7 cellular contexts compared by ENCODE assay signal in genomic region chr3:52121459-52121795, GRCh38. TPM values are rescaled to one million over a fixed set of nuclear protein-coding genes. Genes with fewer than 3 reads are reported as not detected.
DNase-seq lines count a peak whose midpoint lies in the region; ATAC-seq and TF ChIP-seq lines count a peak whose summit lies in the region.

No MANE protein-coding gene starts in this region.

- peak overlapping the region in 3 of 4 donors; percentile 24 to 74 (median 60) for H3K27ac ChIP-seq in gastroesophageal sphincter
- H3K27ac ChIP-seq in subcutaneous abdominal adipose tissue (ENCODE audit: low read depth, low read length): peak overlapping the region; percentile 69

- WGBS in gastroesophageal sphincter (ENCODE audit: low coverage in 1 of 2), 2 donors: 54 to 80% methylated on average over 1 to 3 of the region's 7 CpGs

- TF ChIP-seq POLR2A in gastroesophageal sphincter (IDR thresholded peaks at IDR 0.05): no peak

- H3K9me3 ChIP-seq in gastroesophageal sphincter (no peaks in the 10 kb centered on the region), subcutaneous abdominal adipose tissue (ENCODE audit: control insufficient read depth in 5 of 5, low read length in 5 of 5) (no peaks in the 10 kb centered on the region), MG63 (no peaks in the 10 kb centered on the region)

- H3K36me3 ChIP-seq in gastroesophageal sphincter: no peaks in the 10 kb centered on the region
- no peaks in the 10 kb centered on the region for H3K36me3 ChIP-seq in subcutaneous abdominal adipose tissue (ENCODE audit: control insufficient read depth in 5 of 5, insufficient read depth in 5 of 5, low read length in 5 of 5)
- no peaks in the 10 kb centered on the region; the same call in 1 of the 2 replicates for H3K36me3 ChIP-seq in MG63

- DNase-seq in GM20000 (ENCODE audit: low spot score) (peak; percentile 58), NOMO-1 treated with DMSO at 0.1 percent for 48 hours (lab: John Stamatoyannopoulos, UW; ENCODE audit: unreplicated experiment) (peak; percentile 81), NCI-H146 (lab: John Stamatoyannopoulos, UW) (no peak), iPS-NIHi7 (ENCODE audit: extremely low spot score) (no peak), MG63 (no peak)

- TF ChIP-seq EP300 in gastroesophageal sphincter (IDR thresholded peaks at IDR 0.05): no peak

- H3K9ac ChIP-seq in subcutaneous abdominal adipose tissue (ENCODE audit: low read length in 5 of 5): peak overlapping the region in 1 of 5 donors; percentile 16

- ATAC-seq in gastroesophageal sphincter: no peak

- H3K4me1 ChIP-seq in gastroesophageal sphincter (peaks cover 0 to 48% (median 6%) of the 10 kb centered on the region in 3 donors), subcutaneous abdominal adipose tissue (ENCODE audit: control insufficient read depth in 5 of 5, insufficient read depth in 5 of 5, low read length in 5 of 5) (peaks cover 15 to 50% (median 29%) of the 10 kb centered on the region in 5 donors)

- H3K27me3 ChIP-seq in gastroesophageal sphincter: no peaks in the 10 kb centered on the region
- no peaks in the 10 kb centered on the region for H3K27me3 ChIP-seq in subcutaneous abdominal adipose tissue (ENCODE audit: control insufficient read depth in 5 of 5, insufficient read depth in 4 of 5, low read length in 5 of 5)
- H3K27me3 ChIP-seq in MG63: no peaks in the 10 kb centered on the region

- H3K4me3 ChIP-seq in gastroesophageal sphincter (no peak overlapping the region), subcutaneous abdominal adipose tissue (ENCODE audit: low read depth in 1 of 5, low read length in 5 of 5) (peak overlapping the region in 1 of 5 donors; percentile 15), MG63 (no peak overlapping the region)

- TF ChIP-seq CTCF in GM20000 (IDR thresholded peaks at IDR 0.05; ENCODE audit: extremely low read depth, missing control alignments): no peak
- no peak for TF ChIP-seq CTCF in gastroesophageal sphincter (IDR thresholded peaks at IDR 0.05)

RNA-seq across cellular contexts. Expression of gene POC1A, which starts 32.8 kb away (rescaled TPM):
- total RNA-seq in gastroesophageal sphincter: 1 to 10 TPM in 2 of 4 donors, under 1 TPM in 2; 0.73 to 1.7 (median 0.93) TPM
- total RNA-seq in MG63 (2014; rRNA removed; shearing (Covaris generic); ENCODE audit: low replicate concordance): 14.2 and 19.8 TPM in 2 replicates

Comparison
In these comparisons a context has a peak if more than half of its experiments do, and no peak if none do; other contexts are left out.
1. DNase-seq: peak in GM20000 (single experiment) and NOMO-1 treated with DMSO at 0.1 percent for 48 hours (single experiment); none in NCI-H146 (single experiment), iPS-NIHi7 (single experiment) and MG63 (single experiment).